In genomic region chr11:67826023-67826950, GRCh38 we compare ENCODE assay signal across 8 cellular contexts.
A peak's percentile ranks its signal among the peaks of the same experiment; 100 is the strongest.
DNase-seq lines count a peak whose midpoint lies in the region; ATAC-seq, FAIRE-seq and TF ChIP-seq lines count a peak whose summit lies in the region.
"Not testable (repeated sequence)": the region's sequence is repeated elsewhere in the genome, so short reads cannot be mapped to it uniquely, and the experiment has no call there.

No MANE protein-coding gene starts in this region.

- not testable (repeated sequence) for H2BK20ac ChIP-seq in H1 (ENCODE audit: low read length)

- H4K8ac ChIP-seq in H1 (ENCODE audit: extremely low read depth, insufficient read depth, low read length), result not testable (repeated sequence)

- not testable (repeated sequence) for TF ChIP-seq CTCF in WTC11 (IDR thresholded peaks at IDR 0.05); pancreas (IDR thresholded peaks at IDR 0.05)
- peak in 1 of 3 experiments; percentile 11; a peak in 1 of 4 replicates for TF ChIP-seq CTCF in H1 (IDR thresholded peaks at IDR 0.05; ENCODE audit: control extremely low read depth in 1 of 3, insufficient read depth in 1 of 3, low read depth in 1 of 3, low read length in 3 of 3)

- peak; percentile 31 for DNase-seq in ELF-1 (ENCODE audit: low read depth, low spot score)
- DNase-seq in NCI-H1417 (lab: John Stamatoyannopoulos, UW), result peak; percentile 84 to 95 (median 87)
- DNase-seq in NCI-H526 (lab: John Stamatoyannopoulos, UW), result peak; percentile 23 to 57
- DNase-seq in WTC11 (ENCODE audit: low spot score), result peak; percentile 24
- DNase-seq in H1 (ENCODE audit: low read depth in 1 of 2, low spot score in 2 of 2), result not testable (repeated sequence)
- DNase-seq in inferior parietal cortex (ENCODE audit: extremely low spot score), result peak; percentile 35
- DNase-seq in pancreas, result peak in 5 of 6 donors; percentile 47 to 90 (median 70)
- peak; percentile 63 for DNase-seq in ureter (ENCODE audit: low spot score)

- not testable (repeated sequence) for H3K27me3 Mint-ChIP-seq in WTC11 (ENCODE audit: low read depth)

- not testable (repeated sequence) for H3K27me3 ChIP-seq in H1 (replicated peaks in 1 of 4; ENCODE audit: control insufficient read depth in 3 of 4, extremely low read depth in 1 of 4, insufficient read depth in 3 of 4, low read length in 3 of 4); pancreas

- not testable (repeated sequence) for H4K20me1 ChIP-seq in H1 (replicated peaks in 1 of 2; ENCODE audit: control insufficient read depth in 1 of 2, insufficient read depth in 2 of 2, low read length in 2 of 2)

- ATAC-seq in WTC11, result peak; percentile 44
- peak in 1 of 4 donors; percentile 39 for ATAC-seq in pancreas

- H3K4me1 Mint-ChIP-seq in WTC11, result peaks cover 19% of the 10 kb centered on the region

- POLR2A ChIA-PET in WTC11 (lab: Charles Lee); H1 (lab: Charles Lee; ENCODE audit: partially characterized antibody): not testable (repeated sequence)

- H2BK120ac ChIP-seq in H1 (replicated peaks; ENCODE audit: low read depth, low read length), result not testable (repeated sequence)

- 0 out of 2 replicates have a peak overlapping the region, but pooled peaks have one; percentile 27 for H2BK12ac ChIP-seq in H1 (ENCODE audit: low read depth, low read length)

- not testable (repeated sequence) for H2BK15ac ChIP-seq in H1 (ENCODE audit: low read length)

- TF ChIP-seq EP300 in H1 (IDR thresholded peaks at IDR 0.05; ENCODE audit: borderline replicate concordance in 1 of 2, low read depth in 2 of 2, low read length in 2 of 2), result not testable (repeated sequence)

- H2AFZ ChIP-seq in H1 (ENCODE audit: low read length), result not testable (repeated sequence)

- 66% methylated on average over 22 of the region's 25 CpGs; no CpG with 5 or more reads in 1 of the 2 experiments for WGBS in H1 (ENCODE audit: extremely low coverage in 1 of 2, insufficient coverage in 1 of 2, insufficient read length in 1 of 2, insufficient replicate concordance in 2 of 2, low coverage in 1 of 2, low lambda C conversion rate in 2 of 2, missing lambda C conversion rate in 1 of 2), 2 experiments
- WGBS in pancreas, 2 donors, result 12 to 22% methylated on average over 25 of the region's 25 CpGs

- peak overlapping the region; percentile 71 for H3K27ac Mint-ChIP-seq in WTC11

- not testable (repeated sequence) for H3K9me3 Mint-ChIP-seq in WTC11

- not testable (repeated sequence) for H3K14ac ChIP-seq in H1 (ENCODE audit: insufficient read length)

- H4K5ac ChIP-seq in H1 (ENCODE audit: insufficient read length, low read depth, low read length), result not testable (repeated sequence)

- not testable (repeated sequence) for H3K36me3 Mint-ChIP-seq in WTC11

- not testable (repeated sequence) for H3K27ac ChIP-seq in H1 (ENCODE audit: low read depth, low read length); pancreas

- not testable (repeated sequence) for H3K18ac ChIP-seq in H1 (ENCODE audit: extremely low read depth, low read length)

- H3K79me1 ChIP-seq in H1 (ENCODE audit: low read depth, low read length), result not testable (repeated sequence)

- not testable (repeated sequence) for H2AK5ac ChIP-seq in H1 (ENCODE audit: low read depth, low read length)

- not testable (repeated sequence) for H3K56ac ChIP-seq in H1 (replicated peaks; ENCODE audit: insufficient read length, low read depth, low read length)

- H3K36me3 ChIP-seq in H1 (ENCODE audit: control insufficient read depth in 2 of 4, insufficient read depth in 4 of 4, low read length in 3 of 4); pancreas: not testable (repeated sequence)

- H3K9ac ChIP-seq in H1 (replicated peaks in 1 of 4; ENCODE audit: extremely low read depth in 1 of 4, low read depth in 3 of 4, low read length in 3 of 4), result not testable (repeated sequence)

- FAIRE-seq in H1 (lab: Jason Lieb, UNC); pancreas (lab: Jason Lieb, UNC): not testable (repeated sequence)

- not testable (repeated sequence) for H3K4ac ChIP-seq in H1 (replicated peaks; ENCODE audit: insufficient read length, low read depth, low read length)

- not testable (repeated sequence) for H4K91ac ChIP-seq in H1 (replicated peaks; ENCODE audit: insufficient read length, low read length)

- not testable (repeated sequence) for H3K9me3 ChIP-seq in H1 (ENCODE audit: insufficient read depth in 2 of 2, low read depth in 1 of 2, low read length in 1 of 2); pancreas

- H3K4me2 ChIP-seq in H1 (ENCODE audit: insufficient read depth in 1 of 2, low read depth in 2 of 2, low read length in 2 of 2), result peak overlapping the region; percentile 21 to 42; a peak in 2 of 4 replicates

- TF ChIP-seq RAD21 in H1 (IDR thresholded peaks at IDR 0.05 in 1 of 2, conservative IDR thresholded peaks at IDR 0.05 in 1 of 2; ENCODE audit: low read depth in 2 of 2, low read length in 2 of 2), result peak in 1 of 2 experiments; percentile 18; a peak in 1 of 4 replicates

- H3K23me2 ChIP-seq in H1 (ENCODE audit: low read depth, low read length), result not testable (repeated sequence)

- H3K23ac ChIP-seq in H1 (ENCODE audit: insufficient read length), result not testable (repeated sequence)

- CTCF ChIA-PET in WTC11 (lab: Charles Lee), result interaction anchor here (0.9 to 1.2 kb wide), 2 partner anchors 22 to 129 kb away, joined by 3 to 4 read pairs; no protein-coding TSS in a partner anchor
- CTCF ChIA-PET in H1 (lab: Charles Lee; ENCODE audit: partially characterized antibody), result not testable (repeated sequence)

- peak overlapping the region; percentile 10; the same call in 1 of the 2 replicates for H3K4me3 Mint-ChIP-seq in WTC11

- H3K79me2 ChIP-seq in H1 (ENCODE audit: control insufficient read depth in 1 of 2, insufficient read depth in 2 of 2, low read length in 2 of 2), result not testable (repeated sequence)

- H2BK5ac ChIP-seq in H1 (ENCODE audit: low read depth, low read length), result not testable (repeated sequence)

- intact Hi-C loops in pancreas (cut with DNase I), result not testable (repeated sequence)

- TF ChIP-seq POLR2A in H1 (IDR thresholded peaks at IDR 0.05; ENCODE audit: control extremely low read depth in 1 of 2, low read depth in 2 of 2, low read length in 2 of 2), result not testable (repeated sequence)

- H3K4me1 ChIP-seq in H1 (replicated peaks in 1 of 4; ENCODE audit: control insufficient read depth in 3 of 4, insufficient read depth in 4 of 4, low read length in 3 of 4); pancreas: not testable (repeated sequence)

- H3K4me3 ChIP-seq in H1 (ENCODE audit: extremely low read depth in 1 of 4, insufficient read depth in 2 of 4, low read depth in 3 of 4, low read length in 4 of 4); pancreas: not testable (repeated sequence)
